ENCODE assay signal across 12 cellular contexts in the genomic region with DNA sequence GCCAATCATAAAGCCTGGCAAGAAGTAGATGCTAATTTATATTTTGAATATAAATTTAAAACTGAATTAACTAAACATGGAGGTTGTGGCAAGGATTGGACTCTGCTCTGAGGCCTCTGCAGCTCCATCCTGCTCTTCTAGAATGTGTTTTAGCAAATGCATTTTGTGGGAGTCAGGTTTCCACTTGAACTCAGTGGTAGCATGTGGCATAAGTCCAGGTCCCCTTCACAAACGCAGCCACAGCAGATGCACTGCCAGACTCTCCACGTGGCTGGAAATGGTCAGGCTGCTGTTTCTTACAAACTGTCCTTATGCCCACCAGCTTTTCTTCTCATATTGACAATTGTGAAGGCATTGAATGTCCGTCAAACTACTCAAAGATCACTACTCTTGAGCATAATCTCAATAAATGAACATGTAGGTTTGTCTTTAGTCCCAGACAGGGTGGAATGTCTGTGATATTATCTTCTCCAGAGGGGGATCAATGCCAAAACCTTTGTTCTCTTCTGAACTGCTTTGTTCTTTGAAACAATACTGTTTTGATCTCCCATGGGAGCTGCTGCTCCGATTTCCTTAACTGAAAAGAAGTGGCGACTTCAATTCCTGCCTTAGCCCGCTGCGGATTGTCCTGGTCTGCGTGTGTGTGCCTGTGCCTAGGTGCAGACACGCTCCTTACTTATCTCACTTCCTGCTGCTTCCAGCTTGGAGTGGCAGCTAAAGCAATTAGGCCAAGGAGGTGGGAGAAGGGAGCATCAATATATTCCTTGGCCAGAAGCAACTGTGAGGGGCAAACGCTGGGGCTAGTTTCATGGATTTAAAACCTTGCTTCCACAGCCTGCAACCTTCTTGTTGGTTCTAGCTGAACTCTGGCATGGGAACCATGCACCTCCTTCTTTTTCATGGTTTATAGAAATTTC. TPM values are rescaled to one million over a fixed set of nuclear protein-coding genes. Genes with fewer than 3 reads are reported as not detected.
A peak's percentile ranks its signal among the peaks of the same experiment; 100 is the strongest.
DNase-seq lines count a peak whose midpoint lies in the region; ATAC-seq lines count a peak whose summit lies in the region.
"Had no signal": no experiment of that assay in that cellular context is flagged by ENCODE, and none has a peak within 500 bp of the region (broad histone marks: within the 10 kb centered on the region; RNA-seq: fewer than 3 reads in every experiment).

No MANE protein-coding gene starts in this region.

- no peak overlapping the region for H3K9ac ChIP-seq in BLaER1 treated with 17β-estradiol and CSF1 and Interleukin-3, amounts not matched to agents 10 nM and 100 nM

- ATAC-seq in HG02870 (IDR thresholded peaks at IDR 0.05; ENCODE audit: unreplicated experiment): no peak
- no peak for ATAC-seq in activated T-helper 17 cell treated with anti-CD3 and anti-CD28 coated beads, Interleukin-2, amount 50 U/mL, for 72 hours (replicated peaks)
- ATAC-seq: activated T-cell treated with anti-CD3 and anti-CD28 coated beads, Interleukin-2, amount 50 U/mL, for 72 hours; foreskin keratinocyte; WTC11 had no signal

- in situ Hi-C loops in ACHN (cut with HindIII; ENCODE audit: low pct_ligation_motif_present, low pct_unique_long_range_greater_than_20kb, low sequenced_read_pairs): no loop called here

- no peak overlapping the region for H3K4me3 ChIP-seq in BLaER1 treated with 17β-estradiol and CSF1 and Interleukin-3, amounts not matched to agents 10 nM and 100 nM
- H3K4me3 ChIP-seq in SJCRH30: peak overlapping the region; percentile 20

- peak overlapping the region in 9 of 11 experiments; percentile 5 to 46 (median 26); a peak in 14 of 22 replicates for H3K4me2 ChIP-seq in BLaER1 treated with 17β-estradiol and CSF1 and Interleukin-3, amounts not matched to agents 10 nM and 100 nM

- peak; percentile 91 for DNase-seq in NCI-H1092 treated with DMSO at 0.1 percent for 48 hours (lab: John Stamatoyannopoulos, UW)
- peak; percentile 77 to 85 for DNase-seq in SJCRH30
- peak; percentile 31 for DNase-seq in iPS-NIHi7 (ENCODE audit: extremely low spot score)
- no peak for DNase-seq in ACHN
- DNase-seq in activated CD4-positive, alpha-beta T cell treated with anti-CD3 and anti-CD28 coated beads, Interleukin-2, amount 10 ng/mL, durations not matched to agents 7 days and 5 days: no peak
- DNase-seq: activated T-cell treated with anti-CD3 and anti-CD28 coated beads, Interleukin-2, amount 50 U/mL, for 72 hours; foreskin keratinocyte; HCEC 1CT had no signal

- POLR2A ChIA-PET in activated CD4-positive, alpha-beta T cell treated with anti-CD3 and anti-CD28 coated beads, Interleukin-2, amount 10 ng/mL, durations not matched to agents 7 days and 5 days (lab: Charles Lee): interaction anchor here (0.8 kb wide), 1 partner anchor 9 kb away, joined by 4 read pairs; no protein-coding TSS in a partner anchor

- no peaks in the 10 kb centered on the region for H3K9me3 Mint-ChIP-seq in activated T-helper 17 cell treated with anti-CD3 and anti-CD28 coated beads, Interleukin-2, amount 50 U/mL, for 72 hours
- no peaks in the 10 kb centered on the region for H3K9me3 Mint-ChIP-seq in activated CD4-positive, alpha-beta T cell treated with anti-CD3 and anti-CD28 coated beads, Interleukin-2, amount 10 ng/mL, durations not matched to agents 7 days and 5 days
- H3K9me3 Mint-ChIP-seq: activated T-cell treated with anti-CD3 and anti-CD28 coated beads, Interleukin-2, amount 50 U/mL, for 72 hours; WTC11 had no signal

- CTCF ChIA-PET in activated CD4-positive, alpha-beta T cell treated with anti-CD3 and anti-CD28 coated beads, Interleukin-2, amount 10 ng/mL, durations not matched to agents 7 days and 5 days (lab: Charles Lee): interaction anchor here (0.9 to 4.3 kb wide), 4 partner anchors 8 to 19 kb away, joined by 3 to 23 read pairs (median 4); no protein-coding TSS in a partner anchor

- no peaks in the 10 kb centered on the region for H3K27me3 Mint-ChIP-seq in activated T-helper 17 cell treated with anti-CD3 and anti-CD28 coated beads, Interleukin-2, amount 50 U/mL, for 72 hours
- no peaks in the 10 kb centered on the region for H3K27me3 Mint-ChIP-seq in activated CD4-positive, alpha-beta T cell treated with anti-CD3 and anti-CD28 coated beads, Interleukin-2, amount 10 ng/mL, durations not matched to agents 7 days and 5 days

- peaks cover 0 to 13% (median 0%) of the 10 kb centered on the region in 11 experiments; a peak in 16 of 22 replicates for H3K36me3 ChIP-seq in BLaER1 treated with 17β-estradiol and CSF1 and Interleukin-3, amounts not matched to agents 10 nM and 100 nM
- H3K36me3 ChIP-seq in SJCRH30: peaks cover 5% of the 10 kb centered on the region; the same call in 1 of the 2 replicates

- no peaks in the 10 kb centered on the region for H3K4me1 Mint-ChIP-seq in activated T-helper 17 cell treated with anti-CD3 and anti-CD28 coated beads, Interleukin-2, amount 50 U/mL, for 72 hours
- H3K4me1 Mint-ChIP-seq in activated CD4-positive, alpha-beta T cell treated with anti-CD3 and anti-CD28 coated beads, Interleukin-2, amount 10 ng/mL, durations not matched to agents 7 days and 5 days: no peaks in the 10 kb centered on the region

- H3K27ac ChIP-seq in BLaER1 treated with 17β-estradiol and CSF1 and Interleukin-3, amounts not matched to agents 10 nM and 100 nM: no peak overlapping the region
- peak overlapping the region; percentile 49 for H3K27ac ChIP-seq in SJCRH30
- H3K27ac ChIP-seq: foreskin keratinocyte had no signal

- peaks cover 11 to 22% (median 18%) of the 10 kb centered on the region in 10 experiments for H3K4me1 ChIP-seq in BLaER1 treated with 17β-estradiol and CSF1 and Interleukin-3, amounts not matched to agents 10 nM and 100 nM
- peaks cover 17% of the 10 kb centered on the region for H3K4me1 ChIP-seq in SJCRH30
- H3K4me1 ChIP-seq: foreskin keratinocyte had no signal

- no peaks in the 10 kb centered on the region for H3K9me3 ChIP-seq in BLaER1 treated with 17β-estradiol and CSF1 and Interleukin-3, amounts not matched to agents 10 nM and 100 nM (replicated peaks in 1 of 11)
- H3K9me3 ChIP-seq in SJCRH30 (replicated peaks): no peaks in the 10 kb centered on the region

- H3K27ac Mint-ChIP-seq in activated T-helper 17 cell treated with anti-CD3 and anti-CD28 coated beads, Interleukin-2, amount 50 U/mL, for 72 hours: no peak overlapping the region
- H3K27ac Mint-ChIP-seq in activated CD4-positive, alpha-beta T cell treated with anti-CD3 and anti-CD28 coated beads, Interleukin-2, amount 10 ng/mL, durations not matched to agents 7 days and 5 days: no peak overlapping the region
- H3K27ac Mint-ChIP-seq: activated T-cell treated with anti-CD3 and anti-CD28 coated beads, Interleukin-2, amount 50 U/mL, for 72 hours; WTC11 had no signal

- no peak overlapping the region for H3K4me3 Mint-ChIP-seq in activated T-helper 17 cell treated with anti-CD3 and anti-CD28 coated beads, Interleukin-2, amount 50 U/mL, for 72 hours
- H3K4me3 Mint-ChIP-seq in activated CD4-positive, alpha-beta T cell treated with anti-CD3 and anti-CD28 coated beads, Interleukin-2, amount 10 ng/mL, durations not matched to agents 7 days and 5 days: no peak overlapping the region
- H3K4me3 Mint-ChIP-seq: activated T-cell treated with anti-CD3 and anti-CD28 coated beads, Interleukin-2, amount 50 U/mL, for 72 hours; WTC11 had no signal

- no peaks in the 10 kb centered on the region for H4K20me1 ChIP-seq in BLaER1 treated with 17β-estradiol and CSF1 and Interleukin-3, amounts not matched to agents 10 nM and 100 nM

- H3K36me3 Mint-ChIP-seq in activated T-helper 17 cell treated with anti-CD3 and anti-CD28 coated beads, Interleukin-2, amount 50 U/mL, for 72 hours (ENCODE audit: low read depth): no peaks in the 10 kb centered on the region
- H3K36me3 Mint-ChIP-seq in activated CD4-positive, alpha-beta T cell treated with anti-CD3 and anti-CD28 coated beads, Interleukin-2, amount 10 ng/mL, durations not matched to agents 7 days and 5 days (ENCODE audit: low read depth): no peaks in the 10 kb centered on the region
- H3K36me3 Mint-ChIP-seq: WTC11 had no signal

- no peaks in the 10 kb centered on the region for H3K27me3 ChIP-seq in BLaER1 treated with 17β-estradiol and CSF1 and Interleukin-3, amounts not matched to agents 10 nM and 100 nM
- no peaks in the 10 kb centered on the region for H3K27me3 ChIP-seq in SJCRH30
- H3K27me3 ChIP-seq: foreskin keratinocyte had no signal

RNA-seq across cellular contexts. Expression of a gene that starts 24.2 kb away (rescaled TPM):
- total RNA-seq in SJCRH30 (2014; rRNA removed; shearing (Covaris generic)): 1,193 and 1,203 TPM in 2 replicates
- 1,000 to 10,000 TPM in 1 of 2 donors, 100 to 1,000 TPM in 1; 622 to 1,188 TPM for total RNA-seq in activated T-helper 17 cell treated with anti-CD3 and anti-CD28 coated beads, Interleukin-2, amount 50 U/mL, for 72 hours
- total RNA-seq in activated CD4-positive, alpha-beta T cell treated with anti-CD3 and anti-CD28 coated beads, Interleukin-2, amount 10 ng/mL, durations not matched to agents 7 days and 5 days: 100 to 1,000 TPM; 650 to 817 TPM

RNA-seq across cellular contexts. Expression of a gene that starts 33.4 kb away (rescaled TPM):
- 53.0 and 55.2 TPM in 2 replicates for total RNA-seq in SJCRH30 (2014; rRNA removed; shearing (Covaris generic))
- 10 to 100 TPM; 34.0 to 47.4 TPM for total RNA-seq in activated T-helper 17 cell treated with anti-CD3 and anti-CD28 coated beads, Interleukin-2, amount 50 U/mL, for 72 hours
- total RNA-seq in activated CD4-positive, alpha-beta T cell treated with anti-CD3 and anti-CD28 coated beads, Interleukin-2, amount 10 ng/mL, durations not matched to agents 7 days and 5 days: 10 to 100 TPM; 45.3 to 47.0 TPM

Comparison
In these comparisons a context has a peak if more than half of its experiments do, and no peak if none do; other contexts are left out.
1. DNase-seq: peak in NCI-H1092 treated with DMSO at 0.1 percent for 48 hours (single experiment), SJCRH30 (2 of 2) and iPS-NIHi7 (single experiment); none in ACHN (single experiment) and activated CD4-positive, alpha-beta T cell treated with anti-CD3 and anti-CD28 coated beads, Interleukin-2, amount 10 ng/mL, durations not matched to agents 7 days and 5 days (single experiment).